ENCODE assay signal across 19 cellular contexts in the genomic region with DNA sequence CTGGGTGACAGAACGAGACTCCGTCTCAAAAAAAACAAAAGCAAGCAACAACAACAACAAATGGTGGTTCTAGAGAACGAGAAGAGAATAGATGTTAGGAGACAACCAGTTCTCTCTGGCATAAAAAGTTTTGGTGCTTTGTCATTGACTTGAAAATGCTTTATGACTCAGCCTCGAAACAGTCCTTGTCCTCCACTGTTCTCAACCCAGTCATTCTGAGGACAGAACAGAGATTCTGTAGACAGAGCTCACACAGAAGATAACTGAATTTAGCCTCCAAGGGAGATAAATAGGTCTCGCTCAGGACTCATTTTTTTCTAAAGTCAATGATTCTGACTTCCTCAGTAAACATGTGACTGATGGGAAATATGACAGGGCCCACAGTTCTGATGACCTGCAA.
DNase-seq lines count a peak whose midpoint lies in the region; ATAC-seq and TF ChIP-seq lines count a peak whose summit lies in the region.
"Had no signal": no experiment of that assay in that cellular context is flagged by ENCODE, and none has a peak within 500 bp of the region (broad histone marks: within the 10 kb centered on the region; RNA-seq: fewer than 3 reads in every experiment).

No MANE protein-coding gene starts in this region.

- H3K27ac Mint-ChIP-seq in chondrocyte (ENCODE audit: unreplicated experiment) = no peak overlapping the region
- H3K27ac Mint-ChIP-seq: effector memory CD8-positive, alpha-beta T cell; immature natural killer cell had no signal

- DNase-seq in AG20443 (ENCODE audit: low spot score) = peak; percentile 28
- DNase-seq in GM12865 (ENCODE audit: low read depth) = peak; percentile 74
- DNase-seq in astrocyte of the hippocampus (ENCODE audit: low read depth, low spot score) = peak; percentile 33
- DNase-seq in activated gamma-delta T cell treated with Interleukin-2 at 50 U/mL for 16 hours = no peak
- DNase-seq in lower leg skin (ENCODE audit: low spot score in 2 of 2) = no peak
- no peak for DNase-seq in chondrocyte (ENCODE audit: low spot score)
- no peak for DNase-seq in stimulated activated CD4-positive, alpha-beta T cell treated with anti-CD3 and anti-CD28 coated beads, Interleukin-1b, Interleukin-23, amount 100 ng/mL, for 48 hours
- DNase-seq: activated CD4-positive, alpha-beta T cell treated with anti-CD3 and anti-CD28 coated beads, Interleukin-2, amount 50 U/mL, for 1 hour; amniotic stem cell; cerebellar nuclear complex; effector memory CD8-positive, alpha-beta T cell; heart left ventricle; immature natural killer cell; lower lobe of right lung; pancreas; PC-9; SK-N-SH had no signal

- no peak overlapping the region for H3K4me3 ChIP-seq in GM12865 (ENCODE audit: low read depth, low read length)
- H3K4me3 ChIP-seq in lower leg skin (ENCODE audit: low read depth, poor library complexity, severe bottlenecking) = no peak overlapping the region
- H3K4me3 ChIP-seq: heart left ventricle, lower lobe of right lung, pancreas, PC-9 had no signal

- intact Hi-C loops in lower leg skin (cut with DNase I; ENCODE audit: low total_unique reads) = no loop called here

- 78 to 85% methylated on average over 5 of the region's 5 CpGs for WGBS in lower leg skin, 2 donors

- no peak for TF ChIP-seq POLR2A in lower leg skin (IDR thresholded peaks at IDR 0.05)

- no peaks in the 10 kb centered on the region for H3K4me1 Mint-ChIP-seq in chondrocyte (ENCODE audit: low read depth)
- H3K4me1 Mint-ChIP-seq: immature natural killer cell had no signal

- TF ChIP-seq CTCF in GM12865 (IDR thresholded peaks at IDR 0.05; ENCODE audit: insufficient read depth, low read depth, low read length, missing control alignments) = no peak
- no peak for TF ChIP-seq CTCF in lower leg skin (IDR thresholded peaks at IDR 0.05)
- no peak for TF ChIP-seq CTCF in chondrocyte (IDR thresholded peaks at IDR 0.05)

- no peaks in the 10 kb centered on the region for H3K9me3 Mint-ChIP-seq in chondrocyte (ENCODE audit: low read depth)
- H3K9me3 Mint-ChIP-seq: effector memory CD8-positive, alpha-beta T cell; immature natural killer cell had no signal

- peak; percentile 63 for ATAC-seq in HG02798 (IDR thresholded peaks at IDR 0.05; ENCODE audit: poor library complexity, unreplicated experiment)
- ATAC-seq: effector memory CD8-positive, alpha-beta T cell; heart left ventricle; lower lobe of right lung; pancreas; sciatic nerve had no signal

- H3K27me3 Mint-ChIP-seq in chondrocyte (ENCODE audit: low read depth) = peaks cover 29% of the 10 kb centered on the region

- no peak overlapping the region for H3K4me3 Mint-ChIP-seq in chondrocyte (ENCODE audit: unreplicated experiment)
- H3K4me3 Mint-ChIP-seq: effector memory CD8-positive, alpha-beta T cell; immature natural killer cell had no signal

- H3K36me3 Mint-ChIP-seq in chondrocyte (ENCODE audit: low read depth) = no peaks in the 10 kb centered on the region
- H3K36me3 Mint-ChIP-seq: immature natural killer cell had no signal

Comparison
In these comparisons a context has a peak if more than half of its experiments do, and no peak if none do; other contexts are left out.
1. DNase-seq: peak in AG20443 (single experiment), GM12865 (single experiment) and astrocyte of the hippocampus (single experiment); none in activated gamma-delta T cell treated with Interleukin-2 at 50 U/mL for 16 hours (single experiment), lower leg skin (0 of 2), chondrocyte (single experiment) and stimulated activated CD4-positive, alpha-beta T cell treated with anti-CD3 and anti-CD28 coated beads, Interleukin-1b, Interleukin-23, amount 100 ng/mL, for 48 hours (single experiment).